ENCODE assay signal across 24 cellular contexts in genomic region chr3:73352841-73353493, GRCh38.
"Had no signal": no experiment of that assay in that cellular context is flagged by ENCODE, and none has a peak within 500 bp of the region (broad histone marks: within the 10 kb centered on the region; RNA-seq: fewer than 3 reads in every experiment).

No MANE protein-coding gene starts in this region.

- H3K27ac ChIP-seq: coronary artery, dorsolateral prefrontal cortex, gastroesophageal sphincter, hepatocyte, lower lobe of right lung, thyroid gland, upper lobe of right lung had no signal

- DNase-seq: activated CD4-positive, alpha-beta T cell treated with anti-CD3 and anti-CD28 coated beads for 36 hours; activated CD4-positive, alpha-beta T cell treated with anti-CD3 and anti-CD28 coated beads, Interleukin-2, amount 50 U/mL, for 4 hours; activated CD4-positive, CD25-positive, alpha-beta regulatory T cell; activated naive CD4-positive, alpha-beta T cell; activated T-cell treated with anti-CD3 and anti-CD28 coated beads for 4 hours; activated T-cell treated with anti-CD3 and anti-CD28 coated beads, Interleukin-2, amount 50 U/mL, for 72 hours; dorsolateral prefrontal cortex; left colon; lower lobe of right lung; naive B cell; nucleus accumbens; right cardiac atrium; stimulated activated CD4-positive, alpha-beta T cell treated with anti-CD3 and anti-CD28 coated beads, Interleukin-15, amount 100 ng/mL, for 24 hours; stimulated activated CD4-positive, alpha-beta T cell treated with anti-CD3 and anti-CD28 coated beads, Interleukin-2, amount 100 ng/mL, for 24 hours; stimulated activated naive B cell treated with anti-CD40 and anti-IgM and Interleukin-4, amounts not matched to agents 10 μg/mL and 1 μg/mL and 100 μg/mL, for 72 hours; stomach; thyroid gland; upper lobe of right lung had no signal

- H3K36me3 ChIP-seq: gastroesophageal sphincter, lower lobe of right lung, stomach, thyroid gland, upper lobe of right lung had no signal

- H3K27me3 ChIP-seq: hepatocyte, stomach, thyroid gland, upper lobe of right lung had no signal

- H3K4me1 ChIP-seq: lower lobe of right lung, thyroid gland, upper lobe of right lung had no signal

- H3K4me3 ChIP-seq: coronary artery, dorsolateral prefrontal cortex, gastroesophageal sphincter, hepatocyte, lower lobe of right lung, stomach, thyroid gland, upper lobe of right lung had no signal

- ATAC-seq: activated CD4-positive, alpha-beta T cell treated with anti-CD3 and anti-CD28 coated beads for 36 hours; activated naive CD4-positive, alpha-beta T cell treated with anti-CD3 and anti-CD28 coated beads, Interleukin-2, amount 50 U/mL, for 72 hours; activated T-cell treated with anti-CD3 and anti-CD28 coated beads, Interleukin-2, amount 50 U/mL, for 72 hours; gastroesophageal sphincter; left colon; lower lobe of right lung; right cardiac atrium; stimulated activated naive B cell treated with anti-CD40 and anti-IgM and Interleukin-4, amounts not matched to agents 10 μg/mL and 1 μg/mL and 100 μg/mL, for 72 hours; upper lobe of right lung had no signal

- H3K9me3 ChIP-seq: gastroesophageal sphincter, lower lobe of right lung, stomach, thyroid gland, upper lobe of right lung had no signal

- FAIRE-seq: endothelial cell of umbilical vein, keratinocyte had no signal
